ENCODE assay signal across 7 cellular contexts in genomic region chr4:163142246-163142645, GRCh38.
"Had no signal": no experiment of that assay in that cellular context is flagged by ENCODE, and none has a peak within 500 bp of the region (broad histone marks: within the 10 kb centered on the region; RNA-seq: fewer than 3 reads in every experiment).

No MANE protein-coding gene starts in this region.

- H3K4me3 ChIP-seq: GM12878 had no signal

- DNase-seq: GDM1, GF-D8 had no signal

- FAIRE-seq: G401.6, GM12878, GM12891, GM12892, GM19239 had no signal
